Comparison of ENCODE assay signal across 16 cellular contexts in genomic region chr18:50405582-50406271, GRCh38. TPM values are rescaled to one million over a fixed set of nuclear protein-coding genes. Genes with fewer than 3 reads are reported as not detected.
DNase-seq lines count a peak whose midpoint lies in the region; ATAC-seq and TF ChIP-seq lines count a peak whose summit lies in the region.
"Had no signal": no experiment of that assay in that cellular context is flagged by ENCODE, and none has a peak within 500 bp of the region (broad histone marks: within the 10 kb centered on the region; RNA-seq: fewer than 3 reads in every experiment).

No MANE protein-coding gene starts in this region.

- peaks cover 59% of the 10 kb centered on the region for H3K4me1 ChIP-seq in HUES48 (ENCODE audit: control insufficient read depth, insufficient read depth, low read length)
- no peaks in the 10 kb centered on the region for H3K4me1 ChIP-seq in colonic mucosa
- H3K4me1 ChIP-seq: parathyroid adenoma, spleen had no signal

- H3K9ac ChIP-seq in HUES48 (ENCODE audit: low read depth, low read length) (no peak overlapping the region), colonic mucosa (ENCODE audit: low read depth in 2 of 2, low read length in 2 of 2) (no peak overlapping the region)
- H3K9ac ChIP-seq: parathyroid adenoma had no signal

- H3K9me3 ChIP-seq in HUES48 (ENCODE audit: control insufficient read depth, insufficient read depth, low read length) (no peaks in the 10 kb centered on the region), colonic mucosa (no peaks in the 10 kb centered on the region)
- H3K9me3 ChIP-seq: spleen, stomach had no signal

- H3K4me3 ChIP-seq in HUES48 (ENCODE audit: low read depth, low read length) (no peak overlapping the region), colonic mucosa (no peak overlapping the region), coronary artery (no peak overlapping the region)
- H3K4me3 ChIP-seq: spleen, stomach had no signal

- H3K36me3 ChIP-seq in HUES48 (ENCODE audit: control insufficient read depth, insufficient read depth, low read length), result no peaks in the 10 kb centered on the region
- no peaks in the 10 kb centered on the region for H3K36me3 ChIP-seq in colonic mucosa
- H3K36me3 ChIP-seq: spleen, stomach had no signal

- intact Hi-C loops in colonic mucosa (cut with DNase I), result no loop called here

- H3K27me3 ChIP-seq in HUES48 (ENCODE audit: control insufficient read depth, insufficient read depth, low read length), result peaks cover 29% of the 10 kb centered on the region
- no peaks in the 10 kb centered on the region for H3K27me3 ChIP-seq in colonic mucosa

- peak overlapping the region; percentile 42 for H3K27ac ChIP-seq in HUES48 (ENCODE audit: low read depth, low read length)
- H3K27ac ChIP-seq in colonic mucosa, result no peak overlapping the region
- H3K27ac ChIP-seq in coronary artery, result no peak overlapping the region
- H3K27ac ChIP-seq: parathyroid adenoma, spleen, stomach had no signal

- DNase-seq in COR-L47 (lab: John Stamatoyannopoulos, UW) (peak; percentile 93), NCI-H510A treated with DMSO at 0.1 percent for 48 hours (lab: John Stamatoyannopoulos, UW) (peak; percentile 39), iPS-NIHi11 (ENCODE audit: low spot score) (peak; percentile 24), colonic mucosa (no peak), coronary artery (ENCODE audit: low spot score) (no peak)
- DNase-seq in central memory CD4-positive, alpha-beta T cell, result no peak
- DNase-seq: activated CD4-positive, alpha-beta T cell treated with anti-CD3 and anti-CD28 coated beads, Interleukin-2, amount 10 ng/mL, durations not matched to agents 7 days and 5 days; activated T-cell treated with anti-CD3 and anti-CD28 coated beads, Interleukin-2, amount 50 U/mL, for 4 hours; midbrain; NK-92 treated with Interleukin-12 subunit alpha and Interleukin-12 subunit beta, amount 100 ng/mL, for 24 hours; SHP77; spleen; stomach had no signal

- no peak for ATAC-seq in HG03469 (IDR thresholded peaks at IDR 0.05; ENCODE audit: unreplicated experiment)
- ATAC-seq: activated T-cell treated with anti-CD3 and anti-CD28 coated beads, Interleukin-2, amount 50 U/mL, for 4 hours had no signal

- TF ChIP-seq CTCF in colonic mucosa (IDR thresholded peaks at IDR 0.05) (no peak), coronary artery (IDR thresholded peaks at IDR 0.05) (no peak)

RNA-seq across cellular contexts. Expression of gene SKA1, which starts 30.9 kb away (rescaled TPM):
- 10 to 100 TPM in 1 of 2 donors, 1 to 10 TPM in 1; 3.6 to 21.3 TPM for total RNA-seq in colonic mucosa

Comparison
In these comparisons a context has a peak if more than half of its experiments do, and no peak if none do; other contexts are left out.
1. DNase-seq: peak in COR-L47 (single experiment), NCI-H510A treated with DMSO at 0.1 percent for 48 hours (single experiment) and iPS-NIHi11 (single experiment); none in colonic mucosa (single experiment), coronary artery (single experiment) and central memory CD4-positive, alpha-beta T cell (single experiment).